In the genomic region with DNA sequence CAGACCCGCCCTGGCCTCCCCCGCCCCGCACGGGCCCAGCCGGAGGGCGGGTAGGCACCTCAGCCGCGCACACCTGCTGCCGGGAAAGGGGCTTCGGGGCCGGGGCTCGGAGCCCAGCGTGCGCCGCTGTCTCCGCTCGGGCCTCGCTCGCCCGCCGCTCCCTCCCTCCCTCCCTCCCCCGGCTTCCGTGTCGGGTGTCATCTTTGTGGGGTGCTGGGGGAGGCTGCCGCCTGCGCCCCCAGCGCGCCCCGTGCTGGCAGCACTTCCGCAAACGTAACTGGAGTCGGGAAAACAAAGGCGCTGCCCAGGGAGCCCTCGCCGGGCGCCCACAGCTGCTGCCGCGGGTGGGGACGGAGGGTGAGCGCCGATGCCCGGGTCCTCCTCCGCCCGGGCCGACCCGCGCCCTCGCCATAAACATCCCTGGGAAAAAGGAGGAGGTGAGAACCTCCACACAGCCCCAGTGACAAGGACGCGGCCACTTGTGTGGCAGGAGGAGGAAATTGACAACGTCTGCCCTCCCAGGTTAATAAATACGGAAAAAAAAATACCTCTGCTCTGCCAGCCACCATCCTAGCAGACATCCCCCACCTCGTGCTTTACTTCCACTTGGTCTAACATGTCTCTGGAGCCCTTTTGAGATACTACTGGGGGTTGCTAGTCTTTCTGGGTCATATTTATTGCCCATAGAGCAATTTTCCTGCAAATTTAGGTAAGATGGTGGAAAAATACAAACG, we compare ENCODE assay signal across 1 cellular context.
TF ChIP-seq lines count a peak whose summit lies in the region.

No MANE protein-coding gene starts in this region.

TF ChIP-seq in SK-N-SH treated with all-trans-retinoic acid at 6 μM for 48 hours, 23 proteins besides CTCF, POLR2A, EP300 and RAD21 (continued from another document):
- no peak for TF ChIP-seq PATZ1 (CRISPR knock-in tag; IDR thresholded peaks at IDR 0.05; ENCODE audit: borderline replicate concordance)
- no peak for TF ChIP-seq CSRNP3 (CRISPR knock-in tag; IDR thresholded peaks at IDR 0.05)
